11 cellular contexts compared by ENCODE assay signal in genomic region chr2:105061560-105061959, GRCh38.
"Had no signal": no experiment of that assay in that cellular context is flagged by ENCODE, and none has a peak within 500 bp of the region (broad histone marks: within the 10 kb centered on the region; RNA-seq: fewer than 3 reads in every experiment).

No MANE protein-coding gene starts in this region.

- H2AFZ ChIP-seq: GM23248, GM23338 had no signal

- H3K27ac ChIP-seq: GM23248 had no signal

- H3K4me3 ChIP-seq: GM23248, GM23338, HAP-1 had no signal

- H3K9ac ChIP-seq: GM23248 had no signal

- H3K9me3 Mint-ChIP-seq: GM23338, H9, HFFc6 had no signal

- H3K36me3 ChIP-seq: HAP-1 had no signal

- H3K4me3 Mint-ChIP-seq: GM23338, H9, HFFc6 had no signal

- H3K27ac Mint-ChIP-seq: HFFc6 had no signal

- FAIRE-seq: H1, H54 had no signal

- DNase-seq: GM23248, GOT3, H7, H9, HCEC 1CT, HFFc6 had no signal

- H3K4me2 ChIP-seq: GM23338 had no signal

- ATAC-seq: GM23338, HCT116 had no signal

- H3K9me3 ChIP-seq: HAP-1 had no signal
